In genomic region chr3:11162401-11163345, GRCh38 we compare ENCODE assay signal across 19 cellular contexts. TPM values are rescaled to one million over a fixed set of nuclear protein-coding genes. Genes with fewer than 3 reads are reported as not detected.
"Had no signal": no experiment of that assay in that cellular context is flagged by ENCODE, and none has a peak within 500 bp of the region (broad histone marks: within the 10 kb centered on the region; RNA-seq: fewer than 3 reads in every experiment).

No MANE protein-coding gene starts in this region.

- H3K36me3 ChIP-seq: uterus had no signal

- H3K9me3 Mint-ChIP-seq: activated naive CD4-positive, alpha-beta T cell treated with anti-CD3 and anti-CD28 coated beads for 36 hours; activated naive CD8-positive, alpha-beta T cell treated with anti-CD3 and anti-CD28 coated beads, Interleukin-2, amount 10 ng/mL, durations not matched to agents 7 days and 5 days; activated T-helper 17 cell treated with anti-CD3 and anti-CD28 coated beads, Interleukin-2, amount 50 U/mL, for 72 hours; natural killer cell; stimulated activated effector memory CD8-positive, alpha-beta T cell treated with anti-CD3 and anti-CD28 coated beads, Interleukin-12 subunit alpha, Interleukin-12 subunit beta, amount 100 ng/mL, for 72 hours; WTC11 had no signal

- H3K9me3 ChIP-seq: testis, uterus had no signal

- H3K4me3 ChIP-seq: lung, testis, uterus had no signal

- DNase-seq: activated naive CD4-positive, alpha-beta T cell treated with anti-CD3 and anti-CD28 coated beads for 36 hours; activated naive CD8-positive, alpha-beta T cell treated with anti-CD3 and anti-CD28 coated beads, Interleukin-2, amount 10 ng/mL, durations not matched to agents 7 days and 5 days; activated T-cell treated with anti-CD3 and anti-CD28 coated beads, Interleukin-2, amount 50 U/mL, for 1 hour; amniotic stem cell; effector CD4-positive, alpha-beta T cell; foreskin keratinocyte; kidney; natural killer cell; retina; stimulated activated CD4-positive, alpha-beta T cell treated with anti-CD3 and anti-CD28 coated beads, Interleukin-12 subunit alpha, Interleukin-12 subunit beta, amount 100 ng/mL, for 4 hours; T1000; testis; trophoblast cell; uterus had no signal

- H3K27ac Mint-ChIP-seq: activated naive CD4-positive, alpha-beta T cell treated with anti-CD3 and anti-CD28 coated beads for 36 hours; activated naive CD8-positive, alpha-beta T cell treated with anti-CD3 and anti-CD28 coated beads, Interleukin-2, amount 10 ng/mL, durations not matched to agents 7 days and 5 days; activated T-helper 17 cell treated with anti-CD3 and anti-CD28 coated beads, Interleukin-2, amount 50 U/mL, for 72 hours; natural killer cell; progenitor cell of endocrine pancreas; stimulated activated effector memory CD8-positive, alpha-beta T cell treated with anti-CD3 and anti-CD28 coated beads, Interleukin-12 subunit alpha, Interleukin-12 subunit beta, amount 100 ng/mL, for 72 hours; WTC11 had no signal

- H3K4me1 Mint-ChIP-seq: activated T-helper 17 cell treated with anti-CD3 and anti-CD28 coated beads, Interleukin-2, amount 50 U/mL, for 72 hours; natural killer cell; stimulated activated effector memory CD8-positive, alpha-beta T cell treated with anti-CD3 and anti-CD28 coated beads, Interleukin-12 subunit alpha, Interleukin-12 subunit beta, amount 100 ng/mL, for 72 hours; WTC11 had no signal

- H3K27ac ChIP-seq: foreskin keratinocyte, testis, uterus had no signal

- H3K36me3 Mint-ChIP-seq: activated naive CD8-positive, alpha-beta T cell treated with anti-CD3 and anti-CD28 coated beads, Interleukin-2, amount 10 ng/mL, durations not matched to agents 7 days and 5 days; natural killer cell; stimulated activated effector memory CD8-positive, alpha-beta T cell treated with anti-CD3 and anti-CD28 coated beads, Interleukin-12 subunit alpha, Interleukin-12 subunit beta, amount 100 ng/mL, for 72 hours; WTC11 had no signal

- H3K27me3 ChIP-seq: foreskin keratinocyte, testis, uterus had no signal

- H3K4me1 ChIP-seq: testis, uterus had no signal

- H3K4me3 Mint-ChIP-seq: activated naive CD4-positive, alpha-beta T cell treated with anti-CD3 and anti-CD28 coated beads for 36 hours; activated naive CD8-positive, alpha-beta T cell treated with anti-CD3 and anti-CD28 coated beads, Interleukin-2, amount 10 ng/mL, durations not matched to agents 7 days and 5 days; activated T-helper 17 cell treated with anti-CD3 and anti-CD28 coated beads, Interleukin-2, amount 50 U/mL, for 72 hours; natural killer cell; stimulated activated effector memory CD8-positive, alpha-beta T cell treated with anti-CD3 and anti-CD28 coated beads, Interleukin-12 subunit alpha, Interleukin-12 subunit beta, amount 100 ng/mL, for 72 hours; WTC11 had no signal

RNA-seq across cellular contexts. Expression of gene HRH1, which starts 8.4 kb away (rescaled TPM):
- total RNA-seq: natural killer cell, progenitor cell of endocrine pancreas, WTC11 had no signal
